20 cellular contexts compared by ENCODE assay signal in the genomic region with DNA sequence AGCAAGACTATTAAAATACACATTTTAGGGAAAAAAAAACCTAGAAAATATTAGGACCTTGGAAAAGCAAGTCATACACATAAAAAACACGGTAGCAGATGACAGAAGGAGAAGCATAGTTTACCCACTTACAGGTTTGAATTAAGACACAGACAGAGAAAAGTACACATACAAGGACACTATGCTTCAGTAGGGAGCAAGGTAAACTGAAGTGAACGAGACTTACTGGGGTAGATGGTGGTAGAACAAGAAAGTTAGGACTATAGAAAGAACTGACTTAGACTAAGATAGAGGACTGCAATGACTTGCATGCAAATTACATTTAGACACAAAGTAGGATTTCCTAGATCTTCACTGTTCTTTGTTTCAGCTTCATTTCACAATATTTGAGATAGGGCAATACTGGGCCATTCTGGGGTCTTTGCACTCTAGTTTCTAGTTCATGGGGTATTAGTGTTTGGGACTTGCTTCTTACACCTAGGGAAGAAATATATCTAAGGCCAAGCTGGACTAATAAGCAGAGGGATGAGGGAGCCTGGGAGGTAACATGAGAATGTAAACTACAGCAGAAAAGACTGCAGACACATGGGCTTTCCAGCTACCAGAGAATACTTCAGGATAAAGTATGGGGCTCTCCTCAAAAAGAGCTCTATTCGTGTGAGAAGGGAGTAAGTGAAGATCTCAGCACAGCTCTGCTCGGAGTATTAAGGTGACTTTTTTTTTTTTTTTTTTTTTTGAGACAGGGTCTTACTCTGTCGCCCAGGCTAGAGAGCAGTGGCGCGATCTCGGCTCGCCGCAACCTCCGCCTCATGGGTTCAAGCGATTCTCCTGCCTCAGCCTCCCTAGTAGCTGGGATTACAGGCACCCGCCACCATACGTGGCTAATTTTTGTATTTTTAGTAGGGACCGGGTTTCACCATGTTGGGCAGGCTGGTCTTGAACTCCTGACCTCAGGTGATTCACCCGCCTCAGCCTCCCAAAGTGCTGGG. TPM values are rescaled to one million over a fixed set of nuclear protein-coding genes. Genes with fewer than 3 reads are reported as not detected.
DNase-seq lines count a peak whose midpoint lies in the region; ATAC-seq and TF ChIP-seq lines count a peak whose summit lies in the region.
"Had no signal": no experiment of that assay in that cellular context is flagged by ENCODE, and none has a peak within 500 bp of the region (broad histone marks: within the 10 kb centered on the region; RNA-seq: fewer than 3 reads in every experiment).

No MANE protein-coding gene starts in this region.

- no peak overlapping the region for H3K4ac ChIP-seq in mesenchymal stem cell (ENCODE audit: low read depth in 1 of 2, low read length in 2 of 2)

- DNase-seq in CD8-positive, alpha-beta T cell, result no peak
- DNase-seq in activated CD8-positive, alpha-beta T cell treated with anti-CD3 and anti-CD28 coated beads, Interleukin-2, amount 10 ng/mL, durations not matched to agents 7 days and 5 days, result no peak
- DNase-seq in mesenchymal stem cell, result no peak
- DNase-seq in left lobe of liver (ENCODE audit: low spot score), result no peak
- DNase-seq: activated CD8-positive, alpha-beta memory T cell treated with anti-CD3 and anti-CD28 coated beads, Interleukin-2, amount 50 U/mL, for 48 hours; adrenal gland; caudate nucleus; effector CD4-positive, alpha-beta T cell; esophagus squamous epithelium; natural killer cell; NCI-H146; NCI-H446 treated with DMSO at 0.1 percent for 48 hours; small intestine had no signal

- no peak overlapping the region for H2BK15ac ChIP-seq in mesenchymal stem cell (ENCODE audit: low read depth, poor library complexity, severe bottlenecking)

- no peaks in the 10 kb centered on the region for H3K9me3 Mint-ChIP-seq in CD8-positive, alpha-beta T cell
- no peaks in the 10 kb centered on the region for H3K9me3 Mint-ChIP-seq in activated CD8-positive, alpha-beta T cell treated with anti-CD3 and anti-CD28 coated beads, Interleukin-2, amount 10 ng/mL, durations not matched to agents 7 days and 5 days (ENCODE audit: insufficient read depth)
- H3K9me3 Mint-ChIP-seq: natural killer cell had no signal

- no peak overlapping the region for H4K91ac ChIP-seq in mesenchymal stem cell (ENCODE audit: low read length)

- H3K9ac ChIP-seq in BLaER1 treated with 17β-estradiol and CSF1 and Interleukin-3, amounts not matched to agents 10 nM and 100 nM, result peak overlapping the region in 2 of 11 experiments; percentile 71 to 74; a peak in 3 of 22 replicates
- H3K9ac ChIP-seq in mesenchymal stem cell (ENCODE audit: low read length), result no peak overlapping the region

- H3K14ac ChIP-seq in mesenchymal stem cell (ENCODE audit: low read length in 2 of 2), result no peak overlapping the region

- peak overlapping the region; percentile 12 for H3K27ac Mint-ChIP-seq in CD8-positive, alpha-beta T cell
- H3K27ac Mint-ChIP-seq in activated CD8-positive, alpha-beta T cell treated with anti-CD3 and anti-CD28 coated beads, Interleukin-2, amount 10 ng/mL, durations not matched to agents 7 days and 5 days, result peak overlapping the region; percentile 30
- H3K27ac Mint-ChIP-seq: WTC11 had no signal

- no peaks in the 10 kb centered on the region for H3K27me3 ChIP-seq in BLaER1 treated with 17β-estradiol and CSF1 and Interleukin-3, amounts not matched to agents 10 nM and 100 nM
- H3K27me3 ChIP-seq in CD8-positive, alpha-beta T cell (ENCODE audit: insufficient read depth, low read length), result no peaks in the 10 kb centered on the region
- no peaks in the 10 kb centered on the region for H3K27me3 ChIP-seq in mesenchymal stem cell (ENCODE audit: control insufficient read depth in 1 of 2, insufficient read depth in 1 of 2, low read length in 2 of 2)
- H3K27me3 ChIP-seq: adrenal gland, esophagus squamous epithelium, tibial nerve had no signal

- H3K27ac ChIP-seq in BLaER1 treated with 17β-estradiol and CSF1 and Interleukin-3, amounts not matched to agents 10 nM and 100 nM, result peak overlapping the region in 10 of 11 experiments; percentile 51 to 98 (median 76); a peak in 18 of 22 replicates
- H3K27ac ChIP-seq in CD8-positive, alpha-beta T cell (ENCODE audit: low read depth, low read length), result no peak overlapping the region
- peak overlapping the region; percentile 9 for H3K27ac ChIP-seq in mesenchymal stem cell (ENCODE audit: low read length, poor library complexity, severe bottlenecking)

- no peaks in the 10 kb centered on the region for H3K79me1 ChIP-seq in mesenchymal stem cell (replicated peaks; ENCODE audit: low read length, poor library complexity, severe bottlenecking)

- peak overlapping the region; percentile 56 for H2AK5ac ChIP-seq in mesenchymal stem cell (ENCODE audit: low read length, severe bottlenecking)

- TF ChIP-seq CTCF in CD8-positive, alpha-beta T cell (IDR thresholded peaks at IDR 0.05), result no peak

- POLR2A ChIA-PET in CD8-positive, alpha-beta T cell (lab: Charles Lee), result no interaction called here
- POLR2A ChIA-PET in activated CD8-positive, alpha-beta T cell treated with anti-CD3 and anti-CD28 coated beads, Interleukin-2, amount 10 ng/mL, durations not matched to agents 7 days and 5 days (lab: Charles Lee), result no interaction called here

- H3K9me3 ChIP-seq in BLaER1 treated with 17β-estradiol and CSF1 and Interleukin-3, amounts not matched to agents 10 nM and 100 nM (replicated peaks in 1 of 11), result peaks cover 0 to 7% (median 0%) of the 10 kb centered on the region in 11 experiments; a peak in 3 of 22 replicates
- no peaks in the 10 kb centered on the region for H3K9me3 ChIP-seq in CD8-positive, alpha-beta T cell (ENCODE audit: low read length)
- no peaks in the 10 kb centered on the region for H3K9me3 ChIP-seq in mesenchymal stem cell (ENCODE audit: control insufficient read depth, low read length)
- H3K9me3 ChIP-seq: adrenal gland, esophagus squamous epithelium, HAP-1, tibial nerve had no signal

- no peak for ATAC-seq in CD8-positive, alpha-beta T cell
- no peak for ATAC-seq in activated CD8-positive, alpha-beta T cell treated with anti-CD3 and anti-CD28 coated beads, Interleukin-2, amount 10 ng/mL, durations not matched to agents 7 days and 5 days
- ATAC-seq in GM18873 (IDR thresholded peaks at IDR 0.05; ENCODE audit: low FRiP score, unreplicated experiment) (no peak), left lobe of liver (no peak), HG02623 (IDR thresholded peaks at IDR 0.05; ENCODE audit: unreplicated experiment) (no peak)
- ATAC-seq: natural killer cell, WTC11 had no signal

- H3K23ac ChIP-seq in mesenchymal stem cell (ENCODE audit: low read length in 2 of 2), result no peak overlapping the region

- no peak overlapping the region for H2BK120ac ChIP-seq in mesenchymal stem cell (ENCODE audit: low read depth, low read length)

- no peak overlapping the region for H2BK12ac ChIP-seq in mesenchymal stem cell (ENCODE audit: low read length in 2 of 2)

- no peaks in the 10 kb centered on the region for H3K27me3 Mint-ChIP-seq in CD8-positive, alpha-beta T cell (ENCODE audit: low read depth)
- no peaks in the 10 kb centered on the region for H3K27me3 Mint-ChIP-seq in activated CD8-positive, alpha-beta T cell treated with anti-CD3 and anti-CD28 coated beads, Interleukin-2, amount 10 ng/mL, durations not matched to agents 7 days and 5 days (ENCODE audit: low read depth)

- peaks cover 69 to 87% (median 76%) of the 10 kb centered on the region in 11 experiments for H3K36me3 ChIP-seq in BLaER1 treated with 17β-estradiol and CSF1 and Interleukin-3, amounts not matched to agents 10 nM and 100 nM
- H3K36me3 ChIP-seq in CD8-positive, alpha-beta T cell (ENCODE audit: insufficient read depth, low read length), result peaks cover 29% of the 10 kb centered on the region
- H3K36me3 ChIP-seq in mesenchymal stem cell (ENCODE audit: control insufficient read depth in 1 of 2, insufficient read depth in 2 of 2, low read depth in 1 of 2, low read length in 2 of 2), result peaks cover 10 to 49% of the 10 kb centered on the region in 2 experiments

- no peak overlapping the region for H2AFZ ChIP-seq in mesenchymal stem cell (ENCODE audit: low read depth, low read length)

- peaks cover 21% of the 10 kb centered on the region for H3K4me1 Mint-ChIP-seq in CD8-positive, alpha-beta T cell (ENCODE audit: low read depth)
- peaks cover 17% of the 10 kb centered on the region for H3K4me1 Mint-ChIP-seq in activated CD8-positive, alpha-beta T cell treated with anti-CD3 and anti-CD28 coated beads, Interleukin-2, amount 10 ng/mL, durations not matched to agents 7 days and 5 days (ENCODE audit: low read depth)

- CTCF ChIA-PET in CD8-positive, alpha-beta T cell (lab: Charles Lee), result interaction anchor here (1.1 to 1.8 kb wide), 3 partner anchors 12 to 65 kb away, joined by 4 to 6 read pairs (median 5); no protein-coding TSS in a partner anchor
- CTCF ChIA-PET in activated CD8-positive, alpha-beta T cell treated with anti-CD3 and anti-CD28 coated beads, Interleukin-2, amount 10 ng/mL, durations not matched to agents 7 days and 5 days (lab: Charles Lee), result interaction anchor here (1.0 to 3.7 kb wide), 3 partner anchors 40 to 177 kb away, joined by 3 to 12 read pairs (median 4); no protein-coding TSS in a partner anchor

- no peak overlapping the region for H3K4me3 ChIP-seq in BLaER1 treated with 17β-estradiol and CSF1 and Interleukin-3, amounts not matched to agents 10 nM and 100 nM
- H3K4me3 ChIP-seq in CD8-positive, alpha-beta T cell (ENCODE audit: low read depth, low read length), result no peak overlapping the region
- H3K4me3 ChIP-seq in mesenchymal stem cell (ENCODE audit: insufficient read depth in 1 of 2, low read depth in 1 of 2, low read length in 2 of 2), result no peak overlapping the region
- H3K4me3 ChIP-seq: adrenal gland, esophagus squamous epithelium, HAP-1, lung, tibial nerve had no signal

- peaks cover 84% of the 10 kb centered on the region for H3K36me3 Mint-ChIP-seq in CD8-positive, alpha-beta T cell
- H3K36me3 Mint-ChIP-seq in activated CD8-positive, alpha-beta T cell treated with anti-CD3 and anti-CD28 coated beads, Interleukin-2, amount 10 ng/mL, durations not matched to agents 7 days and 5 days (ENCODE audit: low read depth), result peaks cover 66% of the 10 kb centered on the region

- H4K8ac ChIP-seq in mesenchymal stem cell (ENCODE audit: low read length), result no peak overlapping the region

- WGBS in mesenchymal stem cell, result 94% methylated on average over 16 of the region's 16 CpGs

- no peak overlapping the region for H3K18ac ChIP-seq in mesenchymal stem cell (ENCODE audit: low read depth in 1 of 2, low read length in 2 of 2)

- H2BK5ac ChIP-seq in mesenchymal stem cell (ENCODE audit: low read depth, low read length, poor library complexity, severe bottlenecking), result no peak overlapping the region

- H3K4me1 ChIP-seq in BLaER1 treated with 17β-estradiol and CSF1 and Interleukin-3, amounts not matched to agents 10 nM and 100 nM, result peaks cover 29 to 66% (median 57%) of the 10 kb centered on the region in 10 experiments
- peaks cover 15% of the 10 kb centered on the region for H3K4me1 ChIP-seq in CD8-positive, alpha-beta T cell (ENCODE audit: insufficient read depth, low read length)
- H3K4me1 ChIP-seq in mesenchymal stem cell (ENCODE audit: control insufficient read depth, insufficient read depth, low read depth, low read length), result peaks cover 5% of the 10 kb centered on the region
- H3K4me1 ChIP-seq: HAP-1, tibial nerve had no signal

- no peaks in the 10 kb centered on the region for H4K20me1 ChIP-seq in BLaER1 treated with 17β-estradiol and CSF1 and Interleukin-3, amounts not matched to agents 10 nM and 100 nM

- intact Hi-C loops in CD8-positive, alpha-beta T cell (cut with DNase I, micrococcal nuclease), result no loop called here

- peak overlapping the region in 9 of 11 experiments; percentile 4 to 96 (median 78); a peak in 14 of 22 replicates for H3K4me2 ChIP-seq in BLaER1 treated with 17β-estradiol and CSF1 and Interleukin-3, amounts not matched to agents 10 nM and 100 nM
- no peak overlapping the region for H3K4me2 ChIP-seq in mesenchymal stem cell (ENCODE audit: low read length, poor library complexity, severe bottlenecking)

- no peak overlapping the region for H3K4me3 Mint-ChIP-seq in CD8-positive, alpha-beta T cell
- no peak overlapping the region for H3K4me3 Mint-ChIP-seq in activated CD8-positive, alpha-beta T cell treated with anti-CD3 and anti-CD28 coated beads, Interleukin-2, amount 10 ng/mL, durations not matched to agents 7 days and 5 days
- H3K4me3 Mint-ChIP-seq: natural killer cell, WTC11 had no signal

RNA-seq across cellular contexts. Expression of a gene that starts 27.8 kb away (rescaled TPM):
- 1 to 10 TPM in 1 of 2 experiments, under 1 TPM in 1; 0.54 to 1.5 TPM for total RNA-seq in CD8-positive, alpha-beta T cell
- total RNA-seq in activated CD8-positive, alpha-beta T cell treated with anti-CD3 and anti-CD28 coated beads, Interleukin-2, amount 10 ng/mL, durations not matched to agents 7 days and 5 days, result 1 to 10 TPM; 7.5 to 9.9 TPM
- polyA plus RNA-seq in mesenchymal stem cell (2013, experiment 1 of 2), result 0.61 TPM
- 0.21 TPM for polyA plus RNA-seq in mesenchymal stem cell (2013, experiment 2 of 2)
- 2.3 TPM for total RNA-seq in left lobe of liver

RNA-seq across cellular contexts. Expression of a gene that starts 49.2 kb away (rescaled TPM):
- total RNA-seq in CD8-positive, alpha-beta T cell, result 10 to 100 TPM; 14.2 to 18.6 TPM
- total RNA-seq in activated CD8-positive, alpha-beta T cell treated with anti-CD3 and anti-CD28 coated beads, Interleukin-2, amount 10 ng/mL, durations not matched to agents 7 days and 5 days, result 100 to 1,000 TPM; 194 to 208 TPM
- 196 TPM for polyA plus RNA-seq in mesenchymal stem cell (2013, experiment 1 of 2)
- polyA plus RNA-seq in mesenchymal stem cell (2013, experiment 2 of 2), result 196 TPM
- 242 TPM for total RNA-seq in left lobe of liver

Comparison
In these comparisons a context has a peak if more than half of its experiments do, and no peak if none do; other contexts are left out.
1. RNA of a gene that starts 49.2 kb away (total RNA-seq): 242 TPM in left lobe of liver (single experiment) and 194 to 208 TPM in activated CD8-positive, alpha-beta T cell treated with anti-CD3 and anti-CD28 coated beads, Interleukin-2, amount 10 ng/mL, durations not matched to agents 7 days and 5 days; 14.2 to 18.6 TPM in CD8-positive, alpha-beta T cell; every median in the first group is over 4 times any median in the second.